In the genomic region with DNA sequence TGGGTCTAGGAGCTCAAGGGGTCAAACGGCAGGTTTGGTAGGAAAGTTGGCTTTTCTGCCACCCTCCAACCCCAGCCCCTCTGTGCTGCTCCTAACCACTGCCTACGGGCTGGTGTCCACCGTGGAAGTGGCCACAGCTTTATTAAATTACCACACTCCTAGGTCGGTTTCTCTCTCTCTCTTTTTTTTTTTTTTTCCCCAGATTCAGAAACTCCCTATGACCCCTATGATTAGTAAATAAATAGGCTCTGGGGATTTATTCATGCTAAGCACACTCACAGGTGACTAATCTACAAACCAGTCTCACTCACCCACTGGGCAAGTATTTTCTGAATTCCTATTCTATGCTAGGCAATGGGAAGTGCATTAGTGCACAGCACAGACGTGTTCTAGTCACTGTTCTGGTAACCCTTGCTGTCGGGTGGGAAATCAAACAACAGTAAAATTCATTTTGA, we compare ENCODE assay signal across 11 cellular contexts. TPM values are rescaled to one million over a fixed set of nuclear protein-coding genes. Genes with fewer than 3 reads are reported as not detected.
DNase-seq lines count a peak whose midpoint lies in the region; ATAC-seq and TF ChIP-seq lines count a peak whose summit lies in the region.
"Had no signal": no experiment of that assay in that cellular context is flagged by ENCODE, and none has a peak within 500 bp of the region (broad histone marks: within the 10 kb centered on the region; RNA-seq: fewer than 3 reads in every experiment).

No MANE protein-coding gene starts in this region.

- H3K4me3 ChIP-seq in stomach = no peak overlapping the region

- H3K36me3 ChIP-seq in stomach = no peaks in the 10 kb centered on the region

- no peak for ATAC-seq in GM18861 (IDR thresholded peaks at IDR 0.05; ENCODE audit: unreplicated experiment)

- no peaks in the 10 kb centered on the region for H3K27me3 Mint-ChIP-seq in activated CD4-positive, alpha-beta memory T cell treated with anti-CD3 and anti-CD28 coated beads for 36 hours
- no peaks in the 10 kb centered on the region for H3K27me3 Mint-ChIP-seq in activated CD4-positive, alpha-beta memory T cell treated with anti-CD3 and anti-CD28 coated beads, Interleukin-2, amount 10 ng/mL, durations not matched to agents 7 days and 5 days

- WGBS in stomach, 5 donors = 42 to 55% (median 50%) methylated on average over 6 of the region's 6 CpGs

- H3K9me3 Mint-ChIP-seq in activated CD4-positive, alpha-beta memory T cell treated with anti-CD3 and anti-CD28 coated beads for 36 hours = no peaks in the 10 kb centered on the region
- no peaks in the 10 kb centered on the region for H3K9me3 Mint-ChIP-seq in activated CD4-positive, alpha-beta memory T cell treated with anti-CD3 and anti-CD28 coated beads, Interleukin-2, amount 10 ng/mL, durations not matched to agents 7 days and 5 days

- no peak for TF ChIP-seq EP300 in stomach (IDR thresholded peaks at IDR 0.05)

- no peaks in the 10 kb centered on the region for H3K27me3 ChIP-seq in stomach

- H3K9me3 ChIP-seq in stomach = no peaks in the 10 kb centered on the region

- H3K4me3 Mint-ChIP-seq in activated CD4-positive, alpha-beta memory T cell treated with anti-CD3 and anti-CD28 coated beads for 36 hours = no peak overlapping the region
- no peak overlapping the region for H3K4me3 Mint-ChIP-seq in activated CD4-positive, alpha-beta memory T cell treated with anti-CD3 and anti-CD28 coated beads, Interleukin-2, amount 10 ng/mL, durations not matched to agents 7 days and 5 days
- H3K4me3 Mint-ChIP-seq: CD14-positive monocyte had no signal

- peaks cover 56% of the 10 kb centered on the region for H3K4me1 Mint-ChIP-seq in activated CD4-positive, alpha-beta memory T cell treated with anti-CD3 and anti-CD28 coated beads for 36 hours (ENCODE audit: low read depth)
- H3K4me1 Mint-ChIP-seq in activated CD4-positive, alpha-beta memory T cell treated with anti-CD3 and anti-CD28 coated beads, Interleukin-2, amount 10 ng/mL, durations not matched to agents 7 days and 5 days = peaks cover 67% of the 10 kb centered on the region

- CTCF ChIA-PET in activated CD4-positive, alpha-beta memory T cell treated with anti-CD3 and anti-CD28 coated beads for 36 hours (lab: Charles Lee) = interaction anchor here (1.3 to 6.7 kb wide), 3 partner anchors 8 to 32 kb away, joined by 4 to 56 read pairs (median 8); partner anchors contain the start of gene DDX47
- CTCF ChIA-PET in activated CD4-positive, alpha-beta memory T cell treated with anti-CD3 and anti-CD28 coated beads, Interleukin-2, amount 10 ng/mL, durations not matched to agents 7 days and 5 days (lab: Charles Lee) = interaction anchor here (3.6 to 4.3 kb wide), 3 partner anchors 9 to 18 kb away, joined by 22 to 42 read pairs (median 23); partner anchors contain the start of gene DDX47

- peak overlapping the region; percentile 74 to 94 (median 83) for H3K27ac ChIP-seq in stomach

- TF ChIP-seq CTCF in stomach (IDR thresholded peaks at IDR 0.05) = no peak

- peak overlapping the region; percentile 0 for H3K27ac Mint-ChIP-seq in activated CD4-positive, alpha-beta memory T cell treated with anti-CD3 and anti-CD28 coated beads for 36 hours
- no peak overlapping the region for H3K27ac Mint-ChIP-seq in activated CD4-positive, alpha-beta memory T cell treated with anti-CD3 and anti-CD28 coated beads, Interleukin-2, amount 10 ng/mL, durations not matched to agents 7 days and 5 days

- no peak for DNase-seq in activated CD4-positive, alpha-beta memory T cell treated with anti-CD3 and anti-CD28 coated beads for 36 hours
- DNase-seq in activated CD4-positive, alpha-beta memory T cell treated with anti-CD3 and anti-CD28 coated beads, Interleukin-2, amount 10 ng/mL, durations not matched to agents 7 days and 5 days = no peak
- DNase-seq in SW 1271 (lab: John Stamatoyannopoulos, UW) (peak; percentile 59 to 75), fibroblast of peridontal ligament (ENCODE audit: extremely low read depth) (peak; percentile 74), stomach (no peak), cerebellar nuclear complex (lab: John Stamatoyannopoulos, UW) (no peak)
- DNase-seq in stimulated activated CD4-positive, alpha-beta T cell treated with anti-CD3 and anti-CD28 coated beads, Interleukin-2, amount 100 ng/mL, for 48 hours = no peak
- DNase-seq: anterior cingulate cortex, NCI-H1105 had no signal

- POLR2A ChIA-PET in activated CD4-positive, alpha-beta memory T cell treated with anti-CD3 and anti-CD28 coated beads for 36 hours (lab: Charles Lee) = no interaction called here
- POLR2A ChIA-PET in activated CD4-positive, alpha-beta memory T cell treated with anti-CD3 and anti-CD28 coated beads, Interleukin-2, amount 10 ng/mL, durations not matched to agents 7 days and 5 days (lab: Charles Lee) = interaction anchor here (0.6 to 4.8 kb wide), 5 partner anchors 9 to 79 kb away, joined by 3 to 50 read pairs (median 4); partner anchors contain the start of genes APOLD1 and DDX47

- peaks cover 0 to 38% (median 10%) of the 10 kb centered on the region in 4 donors for H3K4me1 ChIP-seq in stomach

- TF ChIP-seq POLR2A in stomach (IDR thresholded peaks at IDR 0.05) = no peak

- H3K36me3 Mint-ChIP-seq in activated CD4-positive, alpha-beta memory T cell treated with anti-CD3 and anti-CD28 coated beads for 36 hours = no peaks in the 10 kb centered on the region
- H3K36me3 Mint-ChIP-seq in activated CD4-positive, alpha-beta memory T cell treated with anti-CD3 and anti-CD28 coated beads, Interleukin-2, amount 10 ng/mL, durations not matched to agents 7 days and 5 days (ENCODE audit: low read depth) = peaks cover 3% of the 10 kb centered on the region
- H3K36me3 Mint-ChIP-seq: CD14-positive monocyte had no signal

- intact Hi-C loops in activated CD4-positive, alpha-beta memory T cell treated with anti-CD3 and anti-CD28 coated beads for 36 hours (cut with micrococcal nuclease) = loop anchor here (10.0 kb wide), 1 partner anchor 450 kb away; the partner anchor contains the start of genes BORCS5 and MANSC1
- intact Hi-C loops in stomach (cut with DNase I; ENCODE audit: low total_unique reads) = no loop called here

RNA-seq across cellular contexts. Expression of gene DDX47, which starts 8.7 kb away (rescaled TPM):
- 10 to 100 TPM; 75.2 to 75.3 TPM for total RNA-seq in activated CD4-positive, alpha-beta memory T cell treated with anti-CD3 and anti-CD28 coated beads for 36 hours
- total RNA-seq in activated CD4-positive, alpha-beta memory T cell treated with anti-CD3 and anti-CD28 coated beads, Interleukin-2, amount 10 ng/mL, durations not matched to agents 7 days and 5 days = 10 to 100 TPM; 49.1 to 53.2 TPM
- 100 to 1,000 TPM in 1 of 5 donors, 10 to 100 TPM in 3, 1 to 10 TPM in 1; 9.6 to 108 (median 21.4) TPM for total RNA-seq in stomach
- polyA plus RNA-seq in stomach = 10 to 100 TPM; 31.0 to 37.9 (median 32.6) TPM

RNA-seq across cellular contexts. Expression of gene APOLD1, which starts 19.0 kb away (rescaled TPM):
- total RNA-seq in activated CD4-positive, alpha-beta memory T cell treated with anti-CD3 and anti-CD28 coated beads for 36 hours = 1 to 10 TPM; 3.4 to 4.4 TPM
- total RNA-seq in activated CD4-positive, alpha-beta memory T cell treated with anti-CD3 and anti-CD28 coated beads, Interleukin-2, amount 10 ng/mL, durations not matched to agents 7 days and 5 days = 1 to 10 TPM; 9.2 to 9.9 TPM
- total RNA-seq in stomach = 100 to 1,000 TPM in 1 of 5 donors, 10 to 100 TPM in 2, 1 to 10 TPM in 1, under 1 TPM in 1; 0.29 to 119 (median 21.0) TPM
- 1 to 10 TPM; 1.9 to 5.4 (median 4.4) TPM for polyA plus RNA-seq in stomach

Comparison
In these comparisons a context has a peak if more than half of its experiments do, and no peak if none do; other contexts are left out.
1. DNase-seq: peak in SW 1271 (2 of 2) and fibroblast of peridontal ligament (single experiment); none in activated CD4-positive, alpha-beta memory T cell treated with anti-CD3 and anti-CD28 coated beads for 36 hours (single experiment), activated CD4-positive, alpha-beta memory T cell treated with anti-CD3 and anti-CD28 coated beads, Interleukin-2, amount 10 ng/mL, durations not matched to agents 7 days and 5 days (single experiment), stomach (single experiment), stimulated activated CD4-positive, alpha-beta T cell treated with anti-CD3 and anti-CD28 coated beads, Interleukin-2, amount 100 ng/mL, for 48 hours (0 of 2) and cerebellar nuclear complex (0 of 2).